In the genomic region with DNA sequence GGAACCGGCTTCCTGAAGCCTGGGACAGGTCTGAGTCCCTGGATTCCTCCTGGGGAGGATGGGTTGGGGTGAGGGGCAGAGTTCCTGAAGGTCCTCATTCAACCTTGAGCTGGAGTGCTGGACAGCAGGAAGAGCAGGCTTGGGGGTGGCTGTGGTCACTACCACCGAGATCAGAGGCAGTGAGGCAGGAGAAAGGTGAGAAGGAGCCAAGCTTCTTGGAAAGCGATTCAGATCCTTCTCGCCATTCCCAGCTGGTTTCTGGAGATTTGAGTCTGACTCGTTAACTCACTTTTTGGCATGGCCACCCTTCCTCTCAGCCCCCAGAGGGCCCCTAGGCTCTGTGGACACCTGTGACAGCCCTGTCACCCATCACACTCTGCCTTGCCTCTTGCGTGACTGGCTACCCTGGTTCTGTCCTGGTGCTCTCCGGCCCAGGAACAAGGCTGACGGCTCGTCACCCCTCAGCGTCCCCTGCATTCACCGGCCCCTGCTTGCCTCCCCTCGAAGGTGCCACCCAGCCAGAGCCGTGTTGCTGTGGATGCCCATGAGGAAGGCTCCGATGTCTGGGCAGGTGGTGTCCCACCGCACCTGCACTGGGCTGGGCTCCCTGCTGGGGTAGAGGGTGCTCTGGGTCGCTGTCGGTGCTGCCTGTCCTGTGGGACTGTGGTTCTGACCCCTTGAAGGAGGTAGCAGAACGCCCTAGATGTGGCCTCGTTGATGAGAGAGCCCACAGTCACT, we compare ENCODE assay signal across 10 cellular contexts. TPM values are rescaled to one million over a fixed set of nuclear protein-coding genes. Genes with fewer than 3 reads are reported as not detected.
A peak's percentile ranks its signal among the peaks of the same experiment; 100 is the strongest.
DNase-seq lines count a peak whose midpoint lies in the region; ATAC-seq and TF ChIP-seq lines count a peak whose summit lies in the region.
"Had no signal": no experiment of that assay in that cellular context is flagged by ENCODE, and none has a peak within 500 bp of the region (broad histone marks: within the 10 kb centered on the region; RNA-seq: fewer than 3 reads in every experiment).

No MANE protein-coding gene starts in this region.

- WGBS in right cardiac atrium, result 76% methylated on average over 19 of the region's 19 CpGs

- peaks cover 4% of the 10 kb centered on the region for H3K4me1 Mint-ChIP-seq in WTC11

- ATAC-seq in WTC11 (no peak), right cardiac atrium (no peak), HG03135 (IDR thresholded peaks at IDR 0.05; ENCODE audit: unreplicated experiment) (no peak), HG02973 (IDR thresholded peaks at IDR 0.05; ENCODE audit: unreplicated experiment) (no peak), HG03439 (IDR thresholded peaks at IDR 0.05; ENCODE audit: unreplicated experiment) (no peak)

- H3K9me3 ChIP-seq in right cardiac atrium (ENCODE audit: control insufficient read depth, low read length) (no peaks in the 10 kb centered on the region), skeletal muscle tissue (ENCODE audit: control insufficient read depth in 3 of 3, low read length in 3 of 3) (no peaks in the 10 kb centered on the region)

- intact Hi-C loops in right cardiac atrium (cut with DNase I), result no loop called here

- H3K4me3 Mint-ChIP-seq in WTC11, result no peak overlapping the region
- H3K4me3 Mint-ChIP-seq: activated naive CD8-positive, alpha-beta T cell treated with anti-CD3 and anti-CD28 coated beads, Interleukin-2, amount 10 ng/mL, durations not matched to agents 7 days and 5 days had no signal

- CTCF ChIA-PET in WTC11 (lab: Charles Lee), result interaction anchor here (1.1 to 1.2 kb wide), 2 partner anchors 37 to 82 kb away, joined by 3 read pairs; no protein-coding TSS in a partner anchor

- H3K27ac ChIP-seq in right cardiac atrium (ENCODE audit: low read length), result peak overlapping the region; percentile 68
- peak overlapping the region; percentile 85 for H3K27ac ChIP-seq in skeletal muscle tissue (ENCODE audit: low read depth, low read length)

- H3K36me3 Mint-ChIP-seq in WTC11, result no peaks in the 10 kb centered on the region
- H3K36me3 Mint-ChIP-seq: activated naive CD8-positive, alpha-beta T cell treated with anti-CD3 and anti-CD28 coated beads, Interleukin-2, amount 10 ng/mL, durations not matched to agents 7 days and 5 days had no signal

- no peaks in the 10 kb centered on the region for H3K9me3 Mint-ChIP-seq in WTC11
- H3K9me3 Mint-ChIP-seq: activated naive CD8-positive, alpha-beta T cell treated with anti-CD3 and anti-CD28 coated beads, Interleukin-2, amount 10 ng/mL, durations not matched to agents 7 days and 5 days had no signal

- no peak overlapping the region for H3K4me3 ChIP-seq in right cardiac atrium (ENCODE audit: low read length)
- H3K4me3 ChIP-seq in skeletal muscle tissue (ENCODE audit: low read length in 3 of 3), result peak overlapping the region; percentile 43 to 62 (median 56)

- H3K27ac Mint-ChIP-seq in WTC11, result no peak overlapping the region
- H3K27ac Mint-ChIP-seq: activated naive CD8-positive, alpha-beta T cell treated with anti-CD3 and anti-CD28 coated beads, Interleukin-2, amount 10 ng/mL, durations not matched to agents 7 days and 5 days had no signal

- no peak for TF ChIP-seq CTCF in WTC11 (IDR thresholded peaks at IDR 0.05)

- DNase-seq in Daoy (ENCODE audit: low read depth), result peak; percentile 54
- DNase-seq in WTC11 (ENCODE audit: low spot score), result no peak
- DNase-seq in right cardiac atrium, result peak in 1 of 3 donors; percentile 36
- DNase-seq in NCI-H510A (lab: John Stamatoyannopoulos, UW), result no peak
- DNase-seq: activated naive CD8-positive, alpha-beta T cell treated with anti-CD3 and anti-CD28 coated beads, Interleukin-2, amount 10 ng/mL, durations not matched to agents 7 days and 5 days; stimulated activated CD4-positive, alpha-beta T cell treated with anti-CD3 and anti-CD28 coated beads, Interleukin-4, amount 100 ng/mL, for 24 hours had no signal

- peaks cover 6% of the 10 kb centered on the region for H3K4me1 ChIP-seq in right cardiac atrium (ENCODE audit: control insufficient read depth, insufficient read depth, low read length)
- H3K4me1 ChIP-seq in skeletal muscle tissue (ENCODE audit: control insufficient read depth in 3 of 3, insufficient read depth in 3 of 3, low read length in 3 of 3), result peaks cover 33 to 47% (median 38%) of the 10 kb centered on the region in 3 donors

- H3K9ac ChIP-seq in skeletal muscle tissue (ENCODE audit: low read depth in 1 of 3, low read length in 3 of 3), result peak overlapping the region; percentile 59 to 72 (median 68)

- POLR2A ChIA-PET in WTC11 (lab: Charles Lee), result no interaction called here

- no peaks in the 10 kb centered on the region for H3K36me3 ChIP-seq in skeletal muscle tissue (ENCODE audit: control insufficient read depth in 3 of 3, insufficient read depth in 3 of 3, low read length in 3 of 3)

- H3K27me3 ChIP-seq in right cardiac atrium (ENCODE audit: control insufficient read depth, insufficient read depth) (no peaks in the 10 kb centered on the region), skeletal muscle tissue (ENCODE audit: control insufficient read depth in 3 of 3, insufficient read depth in 3 of 3, low read length in 3 of 3) (peaks cover 0 to 6% (median 4%) of the 10 kb centered on the region in 3 donors)

- no peaks in the 10 kb centered on the region for H3K27me3 Mint-ChIP-seq in WTC11 (ENCODE audit: low read depth)
- H3K27me3 Mint-ChIP-seq: activated naive CD8-positive, alpha-beta T cell treated with anti-CD3 and anti-CD28 coated beads, Interleukin-2, amount 10 ng/mL, durations not matched to agents 7 days and 5 days had no signal

TF ChIP-seq in WTC11, 78 proteins besides CTCF, POLR2A, EP300 and RAD21:
- TF ChIP-seq GABPB1 (CRISPR knock-in tag; IDR thresholded peaks at IDR 0.05) (peak; percentile 19; the same call in 1 of the 2 replicates), TEAD1 (CRISPR knock-in tag; IDR thresholded peaks at IDR 0.05) (no peak), ESRRA (CRISPR knock-in tag; IDR thresholded peaks at IDR 0.05; ENCODE audit: borderline replicate concordance) (no peak), JUN (CRISPR knock-in tag; IDR thresholded peaks at IDR 0.05) (no peak), NR2C2 (CRISPR knock-in tag; IDR thresholded peaks at IDR 0.05) (no peak), GTF2I (CRISPR knock-in tag; conservative IDR thresholded peaks at IDR 0.05) (no peak)
- TF ChIP-seq, protein P1, sequence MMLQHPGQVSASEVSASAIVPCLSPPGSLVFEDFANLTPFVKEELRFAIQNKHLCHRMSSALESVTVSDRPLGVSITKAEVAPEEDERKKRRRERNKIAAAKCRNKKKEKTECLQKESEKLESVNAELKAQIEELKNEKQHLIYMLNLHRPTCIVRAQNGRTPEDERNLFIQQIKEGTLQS (CRISPR knock-in tag; conservative IDR thresholded peaks at IDR 0.05), result no peak

RNA-seq across cellular contexts. Expression of a gene that starts 9.7 kb away (rescaled TPM):
- 47.2 and 53.1 TPM in 2 replicates for total RNA-seq in Daoy (2014; rRNA removed; shearing (Covaris generic))
- total RNA-seq in WTC11 (2021) (36.9 to 39.3 TPM (median 37.1 TPM) in 3 replicates), right cardiac atrium (100 to 1,000 TPM; 153 to 183 (median 168) TPM), skeletal muscle tissue (39.7 TPM)
- polyA plus RNA-seq in right cardiac atrium, result 86.9 TPM

RNA-seq across cellular contexts. Expression of a gene that starts 31.8 kb away (rescaled TPM):
- total RNA-seq in Daoy (2014; rRNA removed; shearing (Covaris generic)), result 1.0 TPM in 1 of 2 replicates, not detected in the other
- total RNA-seq in WTC11 (2021) (0.61 to 0.89 TPM (median 0.89 TPM) in 3 replicates), right cardiac atrium (1 to 10 TPM in 2 of 4 donors, under 1 TPM in 2; 0.76 to 1.3 (median 1.0) TPM), skeletal muscle tissue (1.6 TPM)
- 0.57 TPM for polyA plus RNA-seq in right cardiac atrium

RNA-seq across cellular contexts. Expression of a gene that starts 44.9 kb away (rescaled TPM):
- total RNA-seq in Daoy (2014; rRNA removed; shearing (Covaris generic)), result 288 and 314 TPM in 2 replicates
- total RNA-seq in WTC11 (2021) (57.9 to 88.6 TPM (median 86.9 TPM) in 3 replicates), right cardiac atrium (100 to 1,000 TPM; 439 to 581 (median 506) TPM), skeletal muscle tissue (55.8 TPM)
- 397 TPM for polyA plus RNA-seq in right cardiac atrium
